ENCODE assay signal across 11 cellular contexts in the genomic region with DNA sequence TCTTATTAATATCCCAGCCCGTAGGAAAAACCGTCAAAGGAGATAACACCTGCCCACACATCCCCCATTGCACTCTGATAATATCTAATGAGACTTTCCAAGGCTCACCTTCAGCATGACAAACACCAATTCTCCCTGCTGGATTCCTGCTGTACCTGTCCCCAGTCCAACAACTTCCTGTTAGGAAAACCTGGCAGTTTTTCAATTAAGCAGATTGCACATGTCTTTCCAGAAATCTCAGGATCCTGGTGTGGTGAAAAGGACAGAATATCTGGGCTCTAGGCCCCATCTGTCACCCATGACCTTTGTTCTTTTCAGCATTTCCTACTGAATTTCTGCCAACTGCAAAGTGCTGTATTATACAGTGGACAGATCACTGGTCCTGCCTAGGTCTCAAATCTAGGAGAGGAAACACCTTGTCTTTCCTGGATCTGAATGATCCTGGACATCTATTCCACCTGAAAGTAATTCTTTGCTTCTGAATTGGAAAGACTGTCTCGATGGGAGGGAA. TPM values are rescaled to one million over a fixed set of nuclear protein-coding genes. Genes with fewer than 3 reads are reported as not detected.
DNase-seq lines count a peak whose midpoint lies in the region; ATAC-seq and TF ChIP-seq lines count a peak whose summit lies in the region.
"Had no signal": no experiment of that assay in that cellular context is flagged by ENCODE, and none has a peak within 500 bp of the region (broad histone marks: within the 10 kb centered on the region; RNA-seq: fewer than 3 reads in every experiment).

No MANE protein-coding gene starts in this region.

- 29% methylated on average over 3 of the region's 3 CpGs for WGBS in right lobe of liver (ENCODE audit: insufficient coverage, low coverage, low lambda C conversion rate, missing lambda C conversion rate)

- TF ChIP-seq CTCF in PC-3 (conservative IDR thresholded peaks at IDR 0.05; ENCODE audit: low read depth, low read length) (no peak), right lobe of liver (IDR thresholded peaks at IDR 0.05) (no peak), type B pancreatic cell (conservative IDR thresholded peaks at IDR 0.05) (no peak)

- H3K9me2 ChIP-seq in PC-3 (replicated peaks; ENCODE audit: low read length) = no peaks in the 10 kb centered on the region

- CTCF ChIA-PET in PC-3 (lab: Charles Lee) = no interaction called here

- no peaks in the 10 kb centered on the region for H3K36me3 ChIP-seq in PC-3 (ENCODE audit: low read depth, low read length)
- H3K36me3 ChIP-seq in right lobe of liver = no peaks in the 10 kb centered on the region
- H3K36me3 ChIP-seq: left lung, ovary had no signal

- no peaks in the 10 kb centered on the region for H3K9me3 Mint-ChIP-seq in activated naive CD8-positive, alpha-beta T cell treated with anti-CD3 and anti-CD28 coated beads, Interleukin-2, amount 50 U/mL, for 24 hours
- H3K9me3 Mint-ChIP-seq in activated naive CD8-positive, alpha-beta T cell treated with anti-CD3 and anti-CD28 coated beads for 36 hours = no peaks in the 10 kb centered on the region
- H3K9me3 Mint-ChIP-seq in type B pancreatic cell = no peaks in the 10 kb centered on the region
- H3K9me3 Mint-ChIP-seq: effector memory CD8-positive, alpha-beta T cell had no signal

- no TSS peak for BruUV-seq in PC-3 (replicated peaks; lab: Mats Ljungman, UMichigan)

- no peaks in the 10 kb centered on the region for H3K9me3 ChIP-seq in PC-3 (ENCODE audit: low read length)
- H3K9me3 ChIP-seq in right lobe of liver = no peaks in the 10 kb centered on the region
- H3K9me3 ChIP-seq: left lung, ovary had no signal

- no peak for TF ChIP-seq POLR2A in right lobe of liver (IDR thresholded peaks at IDR 0.05)
- TF ChIP-seq POLR2A in erythroblast (IDR thresholded peaks at IDR 0.05; ENCODE audit: low read length) = no peak

- H3K27me3 Mint-ChIP-seq in activated naive CD8-positive, alpha-beta T cell treated with anti-CD3 and anti-CD28 coated beads, Interleukin-2, amount 50 U/mL, for 24 hours = no peaks in the 10 kb centered on the region
- H3K27me3 Mint-ChIP-seq in activated naive CD8-positive, alpha-beta T cell treated with anti-CD3 and anti-CD28 coated beads for 36 hours = peaks cover 7% of the 10 kb centered on the region
- no peaks in the 10 kb centered on the region for H3K27me3 Mint-ChIP-seq in type B pancreatic cell

- intact Hi-C loops in PC-3 (cut with micrococcal nuclease) = loop anchor here (5.0 kb wide), 2 partner anchors 202 to 437 kb away; partner anchors contain the start of gene MYLIP
- intact Hi-C loops in right lobe of liver (cut with DNase I) = loop anchor here (10.0 kb wide), 3 partner anchors 434 to 504 kb away; partner anchors contain the start of gene MYLIP (in 1 of the 2)

- peak overlapping the region; percentile 67 for H3K4me3 ChIP-seq in PC-3 (ENCODE audit: low read length)
- H3K4me3 ChIP-seq in right lobe of liver = no peak overlapping the region
- H3K4me3 ChIP-seq: ovary had no signal

- peak overlapping the region; percentile 25 for H3K27ac Mint-ChIP-seq in activated naive CD8-positive, alpha-beta T cell treated with anti-CD3 and anti-CD28 coated beads, Interleukin-2, amount 50 U/mL, for 24 hours
- H3K27ac Mint-ChIP-seq in activated naive CD8-positive, alpha-beta T cell treated with anti-CD3 and anti-CD28 coated beads for 36 hours = no peak overlapping the region
- H3K27ac Mint-ChIP-seq in type B pancreatic cell = peak overlapping the region; percentile 14

- H3K4me2 ChIP-seq in PC-3 (ENCODE audit: low read length) = peak overlapping the region; percentile 79

- no peaks in the 10 kb centered on the region for H3K36me3 Mint-ChIP-seq in activated naive CD8-positive, alpha-beta T cell treated with anti-CD3 and anti-CD28 coated beads, Interleukin-2, amount 50 U/mL, for 24 hours (ENCODE audit: low read depth)
- H3K36me3 Mint-ChIP-seq in activated naive CD8-positive, alpha-beta T cell treated with anti-CD3 and anti-CD28 coated beads for 36 hours = no peaks in the 10 kb centered on the region
- H3K36me3 Mint-ChIP-seq in type B pancreatic cell = no peaks in the 10 kb centered on the region

- H3K4me1 ChIP-seq in PC-3 (ENCODE audit: insufficient read depth, low read length) = peaks cover 9% of the 10 kb centered on the region
- H3K4me1 ChIP-seq in right lobe of liver = peaks cover 0 to 15% (median 8%) of the 10 kb centered on the region in 4 donors

- no peak overlapping the region for H3K9ac ChIP-seq in PC-3 (ENCODE audit: low read length)

- no peak for ATAC-seq in activated naive CD8-positive, alpha-beta T cell treated with anti-CD3 and anti-CD28 coated beads, Interleukin-2, amount 50 U/mL, for 24 hours
- ATAC-seq in PC-3 (no peak; the same call in 1 of the 2 replicates), right lobe of liver (peak; percentile 72 to 86 (median 76))

- DNase-seq in activated naive CD8-positive, alpha-beta T cell treated with anti-CD3 and anti-CD28 coated beads, Interleukin-2, amount 50 U/mL, for 24 hours = no peak
- no peak for DNase-seq in activated naive CD8-positive, alpha-beta T cell treated with anti-CD3 and anti-CD28 coated beads for 36 hours
- DNase-seq in PC-3 (peak; percentile 11), right lobe of liver (no peak), type B pancreatic cell (ENCODE audit: extremely low spot score, unreplicated experiment) (no peak), erythroblast (lab: John Stamatoyannopoulos, UW) (no peak), GM19238 (ENCODE audit: insufficient read length, low spot score) (no peak), NCI-H510A treated with DMSO at 0.1 percent for 48 hours (lab: John Stamatoyannopoulos, UW) (no peak)

- H3F3A ChIP-seq in PC-3 (ENCODE audit: low read length, unreplicated experiment) = no peaks in the 10 kb centered on the region

- peak overlapping the region; percentile 80 for H2AFZ ChIP-seq in PC-3 (ENCODE audit: low read length)

- H3K4me1 Mint-ChIP-seq in activated naive CD8-positive, alpha-beta T cell treated with anti-CD3 and anti-CD28 coated beads, Interleukin-2, amount 50 U/mL, for 24 hours = peaks cover 13% of the 10 kb centered on the region
- peaks cover 12% of the 10 kb centered on the region for H3K4me1 Mint-ChIP-seq in activated naive CD8-positive, alpha-beta T cell treated with anti-CD3 and anti-CD28 coated beads for 36 hours
- H3K4me1 Mint-ChIP-seq in type B pancreatic cell (ENCODE audit: unreplicated experiment) = peaks cover 14% of the 10 kb centered on the region

- no peaks in the 10 kb centered on the region for H4K20me1 ChIP-seq in PC-3 (ENCODE audit: low read length)

- H3K4me3 Mint-ChIP-seq in activated naive CD8-positive, alpha-beta T cell treated with anti-CD3 and anti-CD28 coated beads, Interleukin-2, amount 50 U/mL, for 24 hours = no peak overlapping the region
- H3K4me3 Mint-ChIP-seq in activated naive CD8-positive, alpha-beta T cell treated with anti-CD3 and anti-CD28 coated beads for 36 hours = no peak overlapping the region
- no peak overlapping the region for H3K4me3 Mint-ChIP-seq in type B pancreatic cell
- H3K4me3 Mint-ChIP-seq: effector memory CD8-positive, alpha-beta T cell had no signal

- POLR2A ChIA-PET in PC-3 (lab: Charles Lee; ENCODE audit: unreplicated experiment) = no interaction called here

- H3K27me3 ChIP-seq in PC-3 (ENCODE audit: low read length) = no peaks in the 10 kb centered on the region
- H3K27me3 ChIP-seq in right lobe of liver = no peaks in the 10 kb centered on the region
- H3K27me3 ChIP-seq: left lung, ovary had no signal

- H3K79me2 ChIP-seq in PC-3 (ENCODE audit: low read length) = no peaks in the 10 kb centered on the region

- no peak overlapping the region for H3K27ac ChIP-seq in PC-3 (ENCODE audit: low read length)
- peak overlapping the region in 1 of 3 donors; percentile 53 for H3K27ac ChIP-seq in right lobe of liver
- H3K27ac ChIP-seq: left lung, ovary had no signal

RNA-seq across cellular contexts. Expression of gene DTNBP1, which starts 27.7 kb away (rescaled TPM):
- 10 to 100 TPM; 19.0 to 19.1 TPM for total RNA-seq in activated naive CD8-positive, alpha-beta T cell treated with anti-CD3 and anti-CD28 coated beads for 36 hours
- 7.9 and 9.8 TPM in 2 replicates for total RNA-seq in PC-3 (2014; rRNA removed)
- total RNA-seq in right lobe of liver = 1 to 10 TPM; 3.4 to 8.6 (median 5.7) TPM
- total RNA-seq in type B pancreatic cell (ENCODE audit: low replicate concordance) = 9.4 and 11.6 TPM in 2 replicates

Comparison
In these comparisons a context has a peak if more than half of its experiments do, and no peak if none do; other contexts are left out.
1. ATAC-seq: peak in right lobe of liver (4 of 4); none in activated naive CD8-positive, alpha-beta T cell treated with anti-CD3 and anti-CD28 coated beads, Interleukin-2, amount 50 U/mL, for 24 hours (single experiment) and PC-3 (single experiment).